Comparison of ENCODE assay signal across 8 cellular contexts in genomic region chr11:76235233-76236091, GRCh38. TPM values are rescaled to one million over a fixed set of nuclear protein-coding genes. Genes with fewer than 3 reads are reported as not detected.
DNase-seq lines count a peak whose midpoint lies in the region; ATAC-seq lines count a peak whose summit lies in the region.

No MANE protein-coding gene starts in this region.

- no peaks in the 10 kb centered on the region for H3K9me3 ChIP-seq in BLaER1 treated with 17β-estradiol and CSF1 and Interleukin-3, amounts not matched to agents 10 nM and 100 nM (replicated peaks in 1 of 11)

- POLR2A ChIA-PET in activated CD4-positive, alpha-beta T cell treated with anti-CD3 and anti-CD28 coated beads, Interleukin-2, amount 10 ng/mL, durations not matched to agents 7 days and 5 days (lab: Charles Lee), result interaction anchor here (0.7 kb wide), 1 partner anchor 17 kb away, joined by 3 read pairs; no protein-coding TSS in a partner anchor

- peak; percentile 94 for DNase-seq in GM19240 (ENCODE audit: insufficient read length, low spot score)
- peak; percentile 83 for DNase-seq in NCI-H524 treated with DMSO at 0.1 percent for 48 hours (lab: John Stamatoyannopoulos, UW)
- peak; percentile 89 for DNase-seq in activated CD4-positive, alpha-beta T cell treated with anti-CD3 and anti-CD28 coated beads, Interleukin-2, amount 10 ng/mL, durations not matched to agents 7 days and 5 days
- peak; percentile 90 for DNase-seq in dedifferentiated amniotic fluid mesenchymal stem cell (ENCODE audit: extremely low spot score)
- peak; percentile 91 for DNase-seq in left lobe of liver (ENCODE audit: low spot score)
- DNase-seq in stimulated activated CD4-positive, alpha-beta T cell treated with anti-CD3 and anti-CD28 coated beads, Interleukin-1b, Interleukin-23, amount 100 ng/mL, for 48 hours, result peak; percentile 92

- peaks cover 15% of the 10 kb centered on the region for H3K27me3 Mint-ChIP-seq in activated CD4-positive, alpha-beta T cell treated with anti-CD3 and anti-CD28 coated beads, Interleukin-2, amount 10 ng/mL, durations not matched to agents 7 days and 5 days

- peaks cover 0 to 11% (median 3%) of the 10 kb centered on the region in 11 experiments; a peak in 9 of 22 replicates for H3K27me3 ChIP-seq in BLaER1 treated with 17β-estradiol and CSF1 and Interleukin-3, amounts not matched to agents 10 nM and 100 nM

- peak overlapping the region; percentile 68 to 87 (median 78) for H3K4me3 ChIP-seq in BLaER1 treated with 17β-estradiol and CSF1 and Interleukin-3, amounts not matched to agents 10 nM and 100 nM

- H3K27ac Mint-ChIP-seq in activated CD4-positive, alpha-beta T cell treated with anti-CD3 and anti-CD28 coated beads, Interleukin-2, amount 10 ng/mL, durations not matched to agents 7 days and 5 days, result peak overlapping the region; percentile 94

- peak overlapping the region; percentile 69 to 94 (median 84); a peak in 21 of 22 replicates for H3K27ac ChIP-seq in BLaER1 treated with 17β-estradiol and CSF1 and Interleukin-3, amounts not matched to agents 10 nM and 100 nM

- H3K4me2 ChIP-seq in BLaER1 treated with 17β-estradiol and CSF1 and Interleukin-3, amounts not matched to agents 10 nM and 100 nM, result peak overlapping the region; percentile 87 to 99 (median 97)

- ATAC-seq in HG03442 (IDR thresholded peaks at IDR 0.05; ENCODE audit: unreplicated experiment) (peak; percentile 70), left lobe of liver (peak; percentile 76)

- peak overlapping the region; percentile 75 for H3K4me3 Mint-ChIP-seq in activated CD4-positive, alpha-beta T cell treated with anti-CD3 and anti-CD28 coated beads, Interleukin-2, amount 10 ng/mL, durations not matched to agents 7 days and 5 days

- peaks cover 58% of the 10 kb centered on the region for H3K4me1 Mint-ChIP-seq in activated CD4-positive, alpha-beta T cell treated with anti-CD3 and anti-CD28 coated beads, Interleukin-2, amount 10 ng/mL, durations not matched to agents 7 days and 5 days

- no peaks in the 10 kb centered on the region for H3K9me3 Mint-ChIP-seq in activated CD4-positive, alpha-beta T cell treated with anti-CD3 and anti-CD28 coated beads, Interleukin-2, amount 10 ng/mL, durations not matched to agents 7 days and 5 days

- H3K9ac ChIP-seq in BLaER1 treated with 17β-estradiol and CSF1 and Interleukin-3, amounts not matched to agents 10 nM and 100 nM, result peak overlapping the region; percentile 73 to 87 (median 82)

- H3K4me1 ChIP-seq in BLaER1 treated with 17β-estradiol and CSF1 and Interleukin-3, amounts not matched to agents 10 nM and 100 nM, result peaks cover 29 to 66% (median 59%) of the 10 kb centered on the region in 10 experiments

- CTCF ChIA-PET in activated CD4-positive, alpha-beta T cell treated with anti-CD3 and anti-CD28 coated beads, Interleukin-2, amount 10 ng/mL, durations not matched to agents 7 days and 5 days (lab: Charles Lee), result interaction anchor here (0.9 to 3.5 kb wide), 5 partner anchors 9 to 83 kb away, joined by 3 to 34 read pairs (median 4); no protein-coding TSS in a partner anchor

- no peaks in the 10 kb centered on the region for H3K36me3 ChIP-seq in BLaER1 treated with 17β-estradiol and CSF1 and Interleukin-3, amounts not matched to agents 10 nM and 100 nM

- H4K20me1 ChIP-seq in BLaER1 treated with 17β-estradiol and CSF1 and Interleukin-3, amounts not matched to agents 10 nM and 100 nM, result no peaks in the 10 kb centered on the region

- H3K36me3 Mint-ChIP-seq in activated CD4-positive, alpha-beta T cell treated with anti-CD3 and anti-CD28 coated beads, Interleukin-2, amount 10 ng/mL, durations not matched to agents 7 days and 5 days (ENCODE audit: low read depth), result no peaks in the 10 kb centered on the region

RNA-seq across cellular contexts. Expression of gene WNT11, which starts 29.2 kb away (rescaled TPM):
- total RNA-seq in activated CD4-positive, alpha-beta T cell treated with anti-CD3 and anti-CD28 coated beads, Interleukin-2, amount 10 ng/mL, durations not matched to agents 7 days and 5 days, result not detected
- 3.4 TPM for total RNA-seq in left lobe of liver

Comparison
In these comparisons a context has a peak if more than half of its experiments do, and no peak if none do; other contexts are left out.
1. Peak in every context shown above with its lines: DNase-seq, ATAC-seq, H3K4me3 ChIP-seq and H3K27ac ChIP-seq.